Comparison of ENCODE assay signal across 8 cellular contexts in the genomic region with DNA sequence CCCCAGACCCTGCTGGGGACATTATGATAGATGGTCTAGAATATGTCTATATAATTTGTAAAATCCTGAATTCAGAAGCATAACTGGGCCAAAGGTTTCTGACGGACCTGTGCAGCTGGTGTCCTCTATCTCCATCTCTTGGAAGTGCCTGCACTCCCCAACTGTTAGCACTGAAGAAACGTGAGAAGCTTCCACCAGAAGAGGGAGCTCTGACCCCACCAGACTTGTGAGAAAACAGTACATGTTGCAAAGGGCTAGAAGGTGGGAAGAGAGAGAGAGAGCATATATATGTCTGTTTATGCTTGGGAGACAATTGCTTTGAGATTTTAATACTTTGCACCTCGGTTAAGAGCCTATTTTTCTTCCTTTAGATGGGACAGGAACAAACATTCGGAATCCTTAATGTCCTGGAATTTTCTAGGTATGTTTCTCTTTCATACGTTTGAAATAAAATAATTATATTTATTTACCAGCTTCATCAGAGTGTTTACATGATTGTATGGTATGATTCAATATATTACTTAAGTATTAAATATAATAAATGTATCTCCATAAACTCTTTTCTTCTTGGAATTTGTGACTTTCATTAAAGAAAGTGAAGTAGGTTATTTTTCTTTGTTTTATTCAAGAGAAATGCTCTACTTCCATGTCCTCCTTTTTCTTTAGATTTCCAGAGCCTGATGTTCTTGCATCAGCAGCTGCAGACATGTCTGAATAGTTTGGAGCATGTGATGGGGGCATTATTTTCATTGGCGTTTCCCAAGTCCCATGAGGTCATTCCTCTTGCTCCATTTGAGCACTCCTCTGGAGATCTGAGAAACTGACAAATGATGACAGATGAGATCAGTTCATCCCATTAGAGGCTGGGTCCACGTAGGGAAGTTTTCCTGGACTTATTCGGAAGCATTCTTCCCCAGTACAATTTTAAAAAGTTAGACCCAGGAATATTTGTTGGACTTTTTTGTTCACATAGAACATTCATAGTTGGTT.
A peak's percentile ranks its signal among the peaks of the same experiment; 100 is the strongest.
DNase-seq lines count a peak whose midpoint lies in the region; ATAC-seq and TF ChIP-seq lines count a peak whose summit lies in the region.

No MANE protein-coding gene starts in this region.

- H3K4me1 Mint-ChIP-seq in activated T-helper 1 cell treated with anti-CD3 and anti-CD28 coated beads, Interleukin-12 subunit alpha, Interleukin-12 subunit beta, Interleukin-2, Interleukin-4 antibody, amounts not matched to agents 30 ng/mL and 10 ng/mL and 1 ng/mL, durations not matched to agents 14 hours and 24 hours and 36 hours (ENCODE audit: low read depth), result peaks cover 15% of the 10 kb centered on the region

- H3K4me1 ChIP-seq in MM.1S (ENCODE audit: low read length) (no peaks in the 10 kb centered on the region), testis (no peaks in the 10 kb centered on the region)

- H3F3A ChIP-seq in MM.1S (ENCODE audit: insufficient read depth, low read length), result no peaks in the 10 kb centered on the region

- no peaks in the 10 kb centered on the region for H3K27me3 ChIP-seq in MM.1S (replicated peaks; ENCODE audit: insufficient read depth, low read length)
- no peaks in the 10 kb centered on the region for H3K27me3 ChIP-seq in testis

- H2AFZ ChIP-seq in MM.1S (ENCODE audit: low read length), result no peak overlapping the region

- H3K27me3 Mint-ChIP-seq in activated T-helper 1 cell treated with anti-CD3 and anti-CD28 coated beads, Interleukin-12 subunit alpha, Interleukin-12 subunit beta, Interleukin-2, Interleukin-4 antibody, amounts not matched to agents 30 ng/mL and 10 ng/mL and 1 ng/mL, durations not matched to agents 14 hours and 24 hours and 36 hours (ENCODE audit: insufficient read depth), result peaks cover 22% of the 10 kb centered on the region

- TF ChIP-seq CTCF in MM.1S (IDR thresholded peaks at IDR 0.05; ENCODE audit: low read length), result peak; percentile 74
- TF ChIP-seq CTCF in fibroblast of the aortic adventitia (IDR thresholded peaks at IDR 0.05; ENCODE audit: insufficient read depth, low read length), result peak; percentile 84
- peak; percentile 57 to 80 (median 79) for TF ChIP-seq CTCF in testis (IDR thresholded peaks at IDR 0.05)

- no peaks in the 10 kb centered on the region for H3K36me3 ChIP-seq in MM.1S (replicated peaks; ENCODE audit: insufficient read depth, low read length)
- no peaks in the 10 kb centered on the region for H3K36me3 ChIP-seq in testis (ENCODE audit: low read depth, missing control alignments)

- WGBS in testis, 2 donors, result 42 to 43% methylated on average over 8 of the region's 8 CpGs

- H3K4me3 Mint-ChIP-seq in activated T-helper 1 cell treated with anti-CD3 and anti-CD28 coated beads, Interleukin-12 subunit alpha, Interleukin-12 subunit beta, Interleukin-2, Interleukin-4 antibody, amounts not matched to agents 30 ng/mL and 10 ng/mL and 1 ng/mL, durations not matched to agents 14 hours and 24 hours and 36 hours, result no peak overlapping the region

- H3K79me2 ChIP-seq in MM.1S (ENCODE audit: low read length), result no peaks in the 10 kb centered on the region

- intact Hi-C loops in activated T-helper 1 cell treated with anti-CD3 and anti-CD28 coated beads, Interleukin-12 subunit alpha, Interleukin-12 subunit beta, Interleukin-2, Interleukin-4 antibody, amounts not matched to agents 30 ng/mL and 10 ng/mL and 1 ng/mL, durations not matched to agents 14 hours and 24 hours and 36 hours (cut with micrococcal nuclease), result loop anchor here (1.0 to 10.0 kb wide), 7 partner anchors 178 to 1123 kb away; no protein-coding TSS in a partner anchor
- intact Hi-C loops in testis (cut with DNase I; ENCODE audit: low total_unique reads), result loop anchor here (5.0 kb wide), 2 partner anchors 478 to 493 kb away; a partner anchor contains a TSS

- H3K36me3 Mint-ChIP-seq in activated T-helper 1 cell treated with anti-CD3 and anti-CD28 coated beads, Interleukin-12 subunit alpha, Interleukin-12 subunit beta, Interleukin-2, Interleukin-4 antibody, amounts not matched to agents 30 ng/mL and 10 ng/mL and 1 ng/mL, durations not matched to agents 14 hours and 24 hours and 36 hours (ENCODE audit: low read depth), result no peaks in the 10 kb centered on the region

- H3K4me2 ChIP-seq in MM.1S (ENCODE audit: low read depth, low read length), result no peak overlapping the region

- no peak overlapping the region for H3K9ac ChIP-seq in MM.1S (ENCODE audit: low read length)

- no peaks in the 10 kb centered on the region for H3K9me2 ChIP-seq in MM.1S (replicated peaks; ENCODE audit: insufficient read depth, low read length)

- H3K4me3 ChIP-seq in MM.1S (ENCODE audit: low read length), result no peak overlapping the region
- no peak overlapping the region for H3K4me3 ChIP-seq in fibroblast of the aortic adventitia (ENCODE audit: low read depth, low read length)
- H3K4me3 ChIP-seq in testis, result no peak overlapping the region

- TF ChIP-seq POLR2A in testis (IDR thresholded peaks at IDR 0.05), result no peak

- no peaks in the 10 kb centered on the region for H3K9me3 ChIP-seq in MM.1S (replicated peaks; ENCODE audit: insufficient read depth, low read length)
- H3K9me3 ChIP-seq in testis, result no peaks in the 10 kb centered on the region

- DNase-seq in CD1c-positive myeloid dendritic cell (ENCODE audit: extremely low spot score), result peak; percentile 64
- peak; percentile 58 for DNase-seq in MM.1S
- DNase-seq in RPMI8226, result peak; percentile 77
- peak; percentile 68 for DNase-seq in activated T-helper 1 cell treated with anti-CD3 and anti-CD28 coated beads, Interleukin-12 subunit alpha, Interleukin-12 subunit beta, Interleukin-2, Interleukin-4 antibody, amounts not matched to agents 30 ng/mL and 10 ng/mL and 1 ng/mL, durations not matched to agents 14 hours and 24 hours and 36 hours (ENCODE audit: low spot score)
- peak; percentile 88 for DNase-seq in fibroblast of the aortic adventitia (ENCODE audit: low read depth)
- DNase-seq in nucleus accumbens (lab: John Stamatoyannopoulos, UW), result peak in 53 of 56 donors; percentile 8 to 93 (median 69)
- DNase-seq in testis, result peak; percentile 92

- H3K27ac Mint-ChIP-seq in activated T-helper 1 cell treated with anti-CD3 and anti-CD28 coated beads, Interleukin-12 subunit alpha, Interleukin-12 subunit beta, Interleukin-2, Interleukin-4 antibody, amounts not matched to agents 30 ng/mL and 10 ng/mL and 1 ng/mL, durations not matched to agents 14 hours and 24 hours and 36 hours, result no peak overlapping the region

- H3K27ac ChIP-seq in MM.1S (ENCODE audit: low read length) (no peak overlapping the region), testis (no peak overlapping the region)

- H3K9me3 Mint-ChIP-seq in activated T-helper 1 cell treated with anti-CD3 and anti-CD28 coated beads, Interleukin-12 subunit alpha, Interleukin-12 subunit beta, Interleukin-2, Interleukin-4 antibody, amounts not matched to agents 30 ng/mL and 10 ng/mL and 1 ng/mL, durations not matched to agents 14 hours and 24 hours and 36 hours, result no peaks in the 10 kb centered on the region

- no peaks in the 10 kb centered on the region for H4K20me1 ChIP-seq in MM.1S (ENCODE audit: insufficient read depth, low read length)

- peak; percentile 57 for ATAC-seq in GM21390 (IDR thresholded peaks at IDR 0.05; ENCODE audit: unreplicated experiment)
